8 cellular contexts compared by ENCODE assay signal in genomic region chr15:66136948-66137347, GRCh38.
"Had no signal": no experiment of that assay in that cellular context is flagged by ENCODE, and none has a peak within 500 bp of the region (broad histone marks: within the 10 kb centered on the region; RNA-seq: fewer than 3 reads in every experiment).

No MANE protein-coding gene starts in this region.

- H3K27ac ChIP-seq: HL-60 had no signal

- H3K4me1 Mint-ChIP-seq: IgD-negative memory B cell had no signal

- DNase-seq: IMR-90, KBM-7, KG1 had no signal

- ATAC-seq: HepG2, K562 had no signal

- H3K27ac Mint-ChIP-seq: IgD-negative memory B cell had no signal

- H3K9me3 Mint-ChIP-seq: IgD-negative memory B cell had no signal

- H3K4me3 Mint-ChIP-seq: IgD-negative memory B cell had no signal

- FAIRE-seq: HepG2, HTR-8/SVneo, K562 had no signal

- H3K4me3 ChIP-seq: K562 had no signal
